Comparison of ENCODE assay signal across 13 cellular contexts in genomic region chr5:169686137-169686536, GRCh38. TPM values are rescaled to one million over a fixed set of nuclear protein-coding genes. Genes with fewer than 3 reads are reported as not detected.
DNase-seq lines count a peak whose midpoint lies in the region; ATAC-seq and TF ChIP-seq lines count a peak whose summit lies in the region.
"Had no signal": no experiment of that assay in that cellular context is flagged by ENCODE, and none has a peak within 500 bp of the region (broad histone marks: within the 10 kb centered on the region; RNA-seq: fewer than 3 reads in every experiment).

No MANE protein-coding gene starts in this region.

- H3K9me3 Mint-ChIP-seq in CD14-positive monocyte (peaks cover 0 to 2% (median 0%) of the 10 kb centered on the region in 7 donors), H9 (no peaks in the 10 kb centered on the region; a peak in 1 of 5 replicates)
- H3K9me3 Mint-ChIP-seq: CD4-positive, alpha-beta memory T cell had no signal

- H3K27ac ChIP-seq in H9 (ENCODE audit: insufficient read length, low read depth, low read length): no peak overlapping the region
- H3K27ac ChIP-seq: psoas muscle had no signal

- no peak overlapping the region for H3K4me2 ChIP-seq in H9 (ENCODE audit: insufficient read depth, insufficient read length, low read length)

- no peak overlapping the region for H2BK120ac ChIP-seq in H9 (ENCODE audit: low read depth, low read length, poor library complexity, severe bottlenecking)

- DNase-seq in CD14-positive monocyte (ENCODE audit: low spot score) (no peak), NCI-H510A (lab: John Stamatoyannopoulos, UW) (peak; percentile 35), head of caudate nucleus (no peak), EL (no peak), RKO (ENCODE audit: low spot score) (no peak), H9 (no peak)
- DNase-seq: CD4-positive, alpha-beta memory T cell; H7; NCI-H1105; psoas muscle had no signal

- H4K5ac ChIP-seq in H9 (ENCODE audit: insufficient read length, low read depth, low read length): no peak overlapping the region

- H3K4ac ChIP-seq in H9 (ENCODE audit: low read depth, low read length): no peak overlapping the region

- no peak overlapping the region for H2BK15ac ChIP-seq in H9 (ENCODE audit: low read depth, low read length)

- H3K4me3 Mint-ChIP-seq in CD14-positive monocyte: no peak overlapping the region
- H3K4me3 Mint-ChIP-seq in H9: no peak overlapping the region
- H3K4me3 Mint-ChIP-seq: CD4-positive, alpha-beta memory T cell had no signal

- no peak overlapping the region for H3K56ac ChIP-seq in H9 (ENCODE audit: insufficient read length, low read depth, low read length)

- H3K23me2 ChIP-seq in H9 (ENCODE audit: insufficient read length, low read depth, low read length, poor library complexity, severe bottlenecking): no peaks in the 10 kb centered on the region

- H2AK5ac ChIP-seq in H9 (ENCODE audit: insufficient read length, low read length): no peak overlapping the region

- no peak for TF ChIP-seq CTCF in CD14-positive monocyte (IDR thresholded peaks at IDR 0.05)
- no peak for TF ChIP-seq CTCF in H9 (conservative IDR thresholded peaks at IDR 0.05)

- H3K36me3 Mint-ChIP-seq in CD14-positive monocyte (peaks cover 92 to 100% of the 10 kb centered on the region in 2 donors), H9 (ENCODE audit: insufficient read depth in 1 of 3, low read depth in 3 of 3) (no peaks in the 10 kb centered on the region)

- no peak overlapping the region for H2BK20ac ChIP-seq in H9 (ENCODE audit: low read depth, low read length, poor library complexity, severe bottlenecking)

- no peak overlapping the region for H2BK12ac ChIP-seq in H9 (ENCODE audit: insufficient read length, low read depth, low read length)

- H3K4me1 Mint-ChIP-seq in CD14-positive monocyte: no peaks in the 10 kb centered on the region
- 0 out of 4 replicates have a peak, but pooled peaks cover 0 to 3% of the 10 kb centered on the region in 2 experiments for H3K4me1 Mint-ChIP-seq in H9

- H3K9ac ChIP-seq in H9 (ENCODE audit: extremely low read depth, insufficient read length, low read length): no peak overlapping the region

- H3K79me2 ChIP-seq in H9 (ENCODE audit: insufficient read depth, low read length): no peaks in the 10 kb centered on the region

- H4K91ac ChIP-seq in H9 (ENCODE audit: insufficient read length, low read depth, low read length): no peak overlapping the region

- no peak overlapping the region for H2BK5ac ChIP-seq in H9 (ENCODE audit: insufficient read length, low read length)

- ATAC-seq in GM19023 (IDR thresholded peaks at IDR 0.05; ENCODE audit: unreplicated experiment): peak; percentile 94
- peak; percentile 52 for ATAC-seq in HG02884 (IDR thresholded peaks at IDR 0.05; ENCODE audit: unreplicated experiment)
- ATAC-seq: psoas muscle had no signal

- H3K4me1 ChIP-seq in H9 (ENCODE audit: insufficient read depth, low read length): no peaks in the 10 kb centered on the region
- H3K4me1 ChIP-seq: psoas muscle had no signal

- H4K8ac ChIP-seq in H9 (replicated peaks; ENCODE audit: insufficient read length, low read depth, low read length): no peak overlapping the region

- no peaks in the 10 kb centered on the region for H3K27me3 ChIP-seq in H9 (ENCODE audit: insufficient read depth, low read length)

- H3K27me3 Mint-ChIP-seq in CD14-positive monocyte (ENCODE audit: low read depth in 3 of 3) (no peaks in the 10 kb centered on the region), H9 (ENCODE audit: low read depth) (no peaks in the 10 kb centered on the region)
- H3K27me3 Mint-ChIP-seq: CD4-positive, alpha-beta memory T cell had no signal

- no peak overlapping the region for H2AFZ ChIP-seq in H9 (ENCODE audit: low read length)

- WGBS in H9 (ENCODE audit: extremely low coverage, insufficient read length, low lambda C conversion rate): no CpG with 5 or more reads among the region's 5 CpGs

- H3K79me1 ChIP-seq in H9 (ENCODE audit: insufficient read depth, low read depth, low read length, poor library complexity, severe bottlenecking): no peaks in the 10 kb centered on the region

- H3K18ac ChIP-seq in H9 (ENCODE audit: insufficient read length, low read depth, low read length): no peak overlapping the region

- peak overlapping the region in 5 of 7 donors; percentile 24 to 82 (median 35) for H3K27ac Mint-ChIP-seq in CD14-positive monocyte
- no peak overlapping the region; a peak in 1 of 7 replicates for H3K27ac Mint-ChIP-seq in H9

- no peaks in the 10 kb centered on the region for H4K20me1 ChIP-seq in H9 (ENCODE audit: control insufficient read depth, insufficient read depth, insufficient read length)

- H3K14ac ChIP-seq in H9 (ENCODE audit: insufficient read depth, low read length): no peak overlapping the region; the same call in 1 of the 2 replicates

- H3K23ac ChIP-seq in H9 (ENCODE audit: insufficient read length, low read depth, low read length): no peak overlapping the region

- no peaks in the 10 kb centered on the region for H3K9me3 ChIP-seq in H9 (ENCODE audit: control insufficient read depth, low read depth, low read length)
- H3K9me3 ChIP-seq: psoas muscle had no signal

- intact Hi-C loops in CD14-positive monocyte (cut with micrococcal nuclease) (no loop called here), head of caudate nucleus (cut with DNase I) (no loop called here)

- H3T11ph ChIP-seq in H9 (ENCODE audit: low read length): no peak overlapping the region

RNA-seq across cellular contexts. Expression of gene DOCK2, which starts 49.1 kb away (rescaled TPM):
- polyA plus RNA-seq in CD14-positive monocyte: 100 to 1,000 TPM in 1 of 2 donors, 10 to 100 TPM in 1; 57.5 to 115 TPM
- 7.8 and 8.3 TPM in 2 replicates for total RNA-seq in H9 (2021)
- total RNA-seq: SK-MEL-5 had no signal

Comparison
In these comparisons a context has a peak if more than half of its experiments do, and no peak if none do; other contexts are left out.
1. H3K27ac Mint-ChIP-seq: peak in CD14-positive monocyte (5 of 7); none in H9 (0 of 3).